7 cellular contexts compared by ENCODE assay signal in the genomic region with DNA sequence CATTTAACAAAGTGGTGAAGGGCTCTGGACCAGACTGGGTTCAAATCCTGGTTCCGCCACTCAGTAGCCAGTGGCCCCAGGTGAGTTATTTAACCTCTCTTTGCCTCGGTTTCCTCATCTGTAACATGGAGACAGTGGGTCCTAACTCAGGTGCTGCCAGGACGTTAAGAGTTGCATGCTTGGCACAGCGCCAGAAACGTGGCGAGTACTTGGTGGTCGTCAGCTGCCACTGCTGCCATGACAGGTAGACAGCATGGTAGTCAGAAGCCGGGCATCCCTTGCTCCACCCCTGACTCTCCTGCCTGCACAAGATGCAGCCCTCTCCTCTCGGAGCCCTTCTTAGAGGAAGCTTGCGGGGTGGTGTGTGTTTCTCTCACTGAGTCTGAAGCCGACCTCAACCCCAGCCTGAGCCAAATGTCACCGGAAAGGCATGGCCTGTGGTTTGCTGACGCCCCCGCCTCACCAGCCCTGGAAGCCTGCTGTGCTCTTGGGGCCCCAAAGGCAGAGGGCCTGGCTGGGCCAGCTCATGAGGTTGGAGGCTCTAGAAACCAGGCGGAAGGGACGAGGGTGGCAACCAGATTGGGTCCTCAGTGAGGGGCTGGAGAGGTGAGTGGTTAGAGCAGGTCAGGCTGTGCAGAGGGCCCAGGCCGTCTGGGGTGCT.
DNase-seq lines count a peak whose midpoint lies in the region; ATAC-seq and TF ChIP-seq lines count a peak whose summit lies in the region.

No MANE protein-coding gene starts in this region.

- CTCF ChIA-PET in HEK293 (lab: Yijun Ruan, JAX): interaction anchor here (0.6 kb wide), 1 partner anchor 18 kb away, joined by 4 read pairs; no protein-coding TSS in a partner anchor

- TF ChIP-seq CTCF in HEK293 (tag by site-specific recombination; IDR thresholded peaks at IDR 0.05): no peak

- H3K36me3 ChIP-seq in HEK293 (ENCODE audit: control insufficient read depth in 2 of 2, insufficient read depth in 1 of 2, low read length in 2 of 2): no peaks in the 10 kb centered on the region

- peaks cover under 1% of the 10 kb centered on the region; the same call in 1 of the 2 replicates for H3K4me1 ChIP-seq in HEK293 (ENCODE audit: control insufficient read depth, insufficient read depth, low read length)

- ATAC-seq in activated naive CD8-positive, alpha-beta T cell treated with anti-CD3 and anti-CD28 coated beads, Interleukin-2, amount 50 U/mL, for 24 hours: peak; percentile 90
- ATAC-seq in HG03108 (IDR thresholded peaks at IDR 0.05; ENCODE audit: unreplicated experiment) (no peak), GM21619 (IDR thresholded peaks at IDR 0.05; ENCODE audit: unreplicated experiment) (no peak)

- peak overlapping the region; percentile 74 for H3K4me3 Mint-ChIP-seq in T-helper 2 cell treated with Interferon-gamma antibody and Interleukin-4, amounts not matched to agents 5 μg/mL and 100 μg/mL, for 36 hours
- peak overlapping the region; percentile 48 for H3K4me3 Mint-ChIP-seq in activated naive CD8-positive, alpha-beta T cell treated with anti-CD3 and anti-CD28 coated beads, Interleukin-2, amount 50 U/mL, for 24 hours

- no peak overlapping the region for H3K27ac ChIP-seq in HEK293 (ENCODE audit: extremely low read depth, low read depth, low read length)

- peak overlapping the region; percentile 81 for H3K27ac Mint-ChIP-seq in T-helper 2 cell treated with Interferon-gamma antibody and Interleukin-4, amounts not matched to agents 5 μg/mL and 100 μg/mL, for 36 hours
- peak overlapping the region; percentile 72 for H3K27ac Mint-ChIP-seq in activated naive CD8-positive, alpha-beta T cell treated with anti-CD3 and anti-CD28 coated beads, Interleukin-2, amount 50 U/mL, for 24 hours

- H3K27me3 Mint-ChIP-seq in T-helper 2 cell treated with Interferon-gamma antibody and Interleukin-4, amounts not matched to agents 5 μg/mL and 100 μg/mL, for 36 hours (ENCODE audit: low read depth): peaks cover 30% of the 10 kb centered on the region
- H3K27me3 Mint-ChIP-seq in activated naive CD8-positive, alpha-beta T cell treated with anti-CD3 and anti-CD28 coated beads, Interleukin-2, amount 50 U/mL, for 24 hours: peaks cover 33% of the 10 kb centered on the region

- peaks cover 27% of the 10 kb centered on the region for H3K4me1 Mint-ChIP-seq in T-helper 2 cell treated with Interferon-gamma antibody and Interleukin-4, amounts not matched to agents 5 μg/mL and 100 μg/mL, for 36 hours (ENCODE audit: low read depth)
- H3K4me1 Mint-ChIP-seq in activated naive CD8-positive, alpha-beta T cell treated with anti-CD3 and anti-CD28 coated beads, Interleukin-2, amount 50 U/mL, for 24 hours: peaks cover 54% of the 10 kb centered on the region

- POLR2A ChIA-PET in HEK293 (lab: Yijun Ruan, JAX): interaction anchor here (1.9 kb wide), 1 partner anchor 10 kb away, joined by 4 read pairs; no protein-coding TSS in a partner anchor

- H3K9me3 ChIP-seq in HEK293 (ENCODE audit: control insufficient read depth, insufficient read depth, low read depth, low read length): no peaks in the 10 kb centered on the region

- peak; percentile 88 for DNase-seq in T-helper 2 cell treated with Interferon-gamma antibody and Interleukin-4, amounts not matched to agents 5 μg/mL and 100 μg/mL, for 36 hours (ENCODE audit: low spot score)
- DNase-seq in activated naive CD8-positive, alpha-beta T cell treated with anti-CD3 and anti-CD28 coated beads, Interleukin-2, amount 50 U/mL, for 24 hours: peak; percentile 88
- peak; percentile 40 to 76 for DNase-seq in stimulated activated CD4-positive, alpha-beta T cell treated with anti-CD3 and anti-CD28 coated beads, Interleukin-12 subunit alpha, Interleukin-12 subunit beta, amount 100 ng/mL, for 24 hours (ENCODE audit: low read depth in 2 of 2)
- no peak for DNase-seq in AG08396 (ENCODE audit: low spot score)

- no peaks in the 10 kb centered on the region for H3K36me3 Mint-ChIP-seq in T-helper 2 cell treated with Interferon-gamma antibody and Interleukin-4, amounts not matched to agents 5 μg/mL and 100 μg/mL, for 36 hours (ENCODE audit: low read depth)
- no peaks in the 10 kb centered on the region for H3K36me3 Mint-ChIP-seq in activated naive CD8-positive, alpha-beta T cell treated with anti-CD3 and anti-CD28 coated beads, Interleukin-2, amount 50 U/mL, for 24 hours (ENCODE audit: low read depth)

- no peaks in the 10 kb centered on the region for H3K9me3 Mint-ChIP-seq in T-helper 2 cell treated with Interferon-gamma antibody and Interleukin-4, amounts not matched to agents 5 μg/mL and 100 μg/mL, for 36 hours
- H3K9me3 Mint-ChIP-seq in activated naive CD8-positive, alpha-beta T cell treated with anti-CD3 and anti-CD28 coated beads, Interleukin-2, amount 50 U/mL, for 24 hours: no peaks in the 10 kb centered on the region

- no peak overlapping the region for H3K4me3 ChIP-seq in HEK293 (ENCODE audit: low read depth, low read length)

TF ChIP-seq in HEK293, 187 proteins besides CTCF, POLR2A, EP300 and RAD21:
- TF ChIP-seq SP3 (tag by site-specific recombination; IDR thresholded peaks at IDR 0.05) (no peak), ZNF791 (tag by site-specific recombination; IDR thresholded peaks at IDR 0.05) (no peak), ZNF776 (tag by site-specific recombination; IDR thresholded peaks at IDR 0.05; ENCODE audit: borderline replicate concordance) (0 out of 2 replicates have a peak, but pooled peaks have one; percentile 28), ZNF544 (tag by site-specific recombination; IDR thresholded peaks at IDR 0.05) (peak; percentile 60; the same call in 1 of the 2 replicates), EGR2 (tag by site-specific recombination; IDR thresholded peaks at IDR 0.05; ENCODE audit: low read depth) (0 out of 2 replicates have a peak, but pooled peaks have one; percentile 14), ZFHX2 (tag by site-specific recombination; conservative IDR thresholded peaks at IDR 0.05) (peak; percentile 16; the same call in 1 of the 2 replicates), ZNF37A (tag by site-specific recombination; IDR thresholded peaks at IDR 0.05) (0 out of 2 replicates have a peak, but pooled peaks have one; percentile 45)
- TF ChIP-seq, protein P1, sequence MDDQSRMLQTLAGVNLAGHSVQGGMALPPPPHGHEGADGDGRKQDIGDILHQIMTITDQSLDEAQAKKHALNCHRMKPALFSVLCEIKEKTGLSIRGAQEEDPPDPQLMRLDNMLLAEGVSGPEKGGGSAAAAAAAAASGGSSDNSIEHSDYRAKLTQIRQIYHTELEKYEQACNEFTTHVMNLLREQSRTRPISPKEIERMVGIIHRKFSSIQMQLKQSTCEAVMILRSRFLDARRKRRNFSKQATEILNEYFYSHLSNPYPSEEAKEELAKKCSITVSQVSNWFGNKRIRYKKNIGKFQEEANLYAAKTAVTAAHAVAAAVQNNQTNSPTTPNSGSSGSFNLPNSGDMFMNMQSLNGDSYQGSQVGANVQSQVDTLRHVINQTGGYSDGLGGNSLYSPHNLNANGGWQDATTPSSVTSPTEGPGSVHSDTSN (CRISPR knock-in tag; IDR thresholded peaks at IDR 0.05): peak; percentile 5; the same call in 1 of the 2 replicates
